22 cellular contexts compared by ENCODE assay signal in the genomic region with DNA sequence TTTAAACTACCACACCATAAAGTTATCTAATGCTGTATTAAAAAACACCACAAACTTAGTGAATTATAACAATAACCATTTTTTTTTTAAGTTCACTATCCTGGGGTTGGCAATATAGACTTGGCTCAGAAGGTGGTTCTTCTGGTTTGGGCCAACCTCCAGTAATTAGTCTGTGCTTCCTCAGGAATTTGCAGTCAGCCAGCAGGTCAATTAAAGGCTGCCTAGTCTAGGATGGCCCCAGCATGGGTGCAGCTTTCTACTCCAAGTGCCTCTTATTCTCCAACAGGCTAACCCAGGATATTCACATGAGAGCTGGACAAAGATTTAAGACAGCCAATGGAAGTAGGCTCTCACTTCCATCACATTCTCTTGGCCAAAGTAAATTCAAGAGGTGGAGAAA.
DNase-seq lines count a peak whose midpoint lies in the region; FAIRE-seq and TF ChIP-seq lines count a peak whose summit lies in the region.
"Had no signal": no experiment of that assay in that cellular context is flagged by ENCODE, and none has a peak within 500 bp of the region (broad histone marks: within the 10 kb centered on the region; RNA-seq: fewer than 3 reads in every experiment).

No MANE protein-coding gene starts in this region.

- H3K27me3 ChIP-seq in bronchial epithelial cell (ENCODE audit: control insufficient read depth, insufficient read depth, low read length) = no peaks in the 10 kb centered on the region
- H3K27me3 ChIP-seq in MG63 = no peaks in the 10 kb centered on the region
- H3K27me3 ChIP-seq: BE2C had no signal

- peak; percentile 30 for DNase-seq in Calu3
- DNase-seq in LNCaP clone FGC (ENCODE audit: low read depth) = peak; percentile 36
- DNase-seq in bronchial epithelial cell (ENCODE audit: low read depth) = peak; percentile 10
- DNase-seq in islet precursor cell = peak; percentile 69
- DNase-seq in NCI-H1436 treated with DMSO at 0.1 percent for 48 hours (lab: John Stamatoyannopoulos, UW) = no peak
- no peak for DNase-seq in MG63
- DNase-seq in NOMO-1 (lab: John Stamatoyannopoulos, UW; ENCODE audit: unreplicated experiment in 2 of 2) = no peak
- DNase-seq: BE2C; Caco-2; CD4-positive, CD25-positive, alpha-beta regulatory T cell; GOT3; KG1; NCI-H1092; NCI-H146; NCI-H2029 treated with DMSO at 0.1 percent for 48 hours; NCI-H446 treated with DMSO at 0.1 percent for 48 hours; NCI-H69; SHP77 had no signal

- H3K36me3 ChIP-seq in bronchial epithelial cell (ENCODE audit: control insufficient read depth, insufficient read depth, low read length) (no peaks in the 10 kb centered on the region), MG63 (no peaks in the 10 kb centered on the region)
- H3K36me3 ChIP-seq: BE2C had no signal

- CTCF ChIA-PET in Calu3 (lab: Charles Lee) = no interaction called here

- no peaks in the 10 kb centered on the region for H3K9me3 Mint-ChIP-seq in Calu3 (ENCODE audit: low read depth, unreplicated experiment)

- no TSS peak for BruUV-seq in Calu3 (replicated peaks; lab: Mats Ljungman, UMichigan)

- H3K4me3 Mint-ChIP-seq in Calu3 (ENCODE audit: low read depth, unreplicated experiment) = no peak overlapping the region
- H3K4me3 Mint-ChIP-seq: CD4-positive, CD25-positive, alpha-beta regulatory T cell had no signal

- H3K27ac Mint-ChIP-seq in Calu3 (ENCODE audit: unreplicated experiment) = no peak overlapping the region
- H3K27ac Mint-ChIP-seq: CD4-positive, CD25-positive, alpha-beta regulatory T cell had no signal

- no peak overlapping the region for H3K4me3 ChIP-seq in LNCaP clone FGC (ENCODE audit: low read depth, low read length)
- no peak overlapping the region for H3K4me3 ChIP-seq in bronchial epithelial cell (ENCODE audit: low read depth, low read length)
- H3K4me3 ChIP-seq in MG63 = no peak overlapping the region
- H3K4me3 ChIP-seq: GM12878 had no signal

- H3K4me1 Mint-ChIP-seq in Calu3 (ENCODE audit: low read depth, unreplicated experiment) = no peaks in the 10 kb centered on the region
- H3K4me1 Mint-ChIP-seq: CD4-positive, CD25-positive, alpha-beta regulatory T cell had no signal

- TF ChIP-seq CTCF in Calu3 (IDR thresholded peaks at IDR 0.05; ENCODE audit: unreplicated experiment) (no peak), LNCaP clone FGC (IDR thresholded peaks at IDR 0.05; ENCODE audit: control insufficient read depth, extremely low read depth, insufficient read depth) (no peak), bronchial epithelial cell (IDR thresholded peaks at IDR 0.05; ENCODE audit: insufficient read depth, low read length, severe bottlenecking) (no peak)

- no peaks in the 10 kb centered on the region for H3K9me3 ChIP-seq in MG63
- H3K9me3 ChIP-seq: BE2C, Caco-2 had no signal

- H3K36me3 Mint-ChIP-seq in Calu3 (ENCODE audit: insufficient read depth, unreplicated experiment) = no peaks in the 10 kb centered on the region
- H3K36me3 Mint-ChIP-seq: CD4-positive, CD25-positive, alpha-beta regulatory T cell had no signal

- H3K27me3 Mint-ChIP-seq in Calu3 (ENCODE audit: unreplicated experiment) = no peaks in the 10 kb centered on the region
- H3K27me3 Mint-ChIP-seq: CD4-positive, CD25-positive, alpha-beta regulatory T cell had no signal

- no peak for FAIRE-seq in bronchial epithelial cell (lab: Jason Lieb, UNC)
- FAIRE-seq: A204.1, GM12878, GM19239, RCC 7860 had no signal

- intact Hi-C loops in Calu3 (cut with micrococcal nuclease; ENCODE audit: unreplicated experiment) = no loop called here

Comparison
In these comparisons a context has a peak if more than half of its experiments do, and no peak if none do; other contexts are left out.
1. DNase-seq: peak in Calu3 (single experiment), LNCaP clone FGC (single experiment), bronchial epithelial cell (single experiment) and islet precursor cell (single experiment); none in NCI-H1436 treated with DMSO at 0.1 percent for 48 hours (single experiment), MG63 (single experiment) and NOMO-1 (0 of 2).